9 cellular contexts compared by ENCODE assay signal in genomic region chr6:50030777-50031562, GRCh38. TPM values are rescaled to one million over a fixed set of nuclear protein-coding genes. Genes with fewer than 3 reads are reported as not detected.
DNase-seq lines count a peak whose midpoint lies in the region; ATAC-seq and TF ChIP-seq lines count a peak whose summit lies in the region.
"Had no signal": no experiment of that assay in that cellular context is flagged by ENCODE, and none has a peak within 500 bp of the region (broad histone marks: within the 10 kb centered on the region; RNA-seq: fewer than 3 reads in every experiment).

No MANE protein-coding gene starts in this region.

- H2BK20ac ChIP-seq in H9 (ENCODE audit: low read depth, low read length, poor library complexity, severe bottlenecking): no peak overlapping the region

- H3K4ac ChIP-seq in H9 (ENCODE audit: low read depth, low read length): no peak overlapping the region

- no peak overlapping the region for H4K8ac ChIP-seq in H9 (replicated peaks; ENCODE audit: insufficient read length, low read depth, low read length)

- no peak overlapping the region for H3K9ac ChIP-seq in H9 (ENCODE audit: extremely low read depth, insufficient read length, low read length)

- no peaks in the 10 kb centered on the region for H4K20me1 ChIP-seq in H9 (ENCODE audit: control insufficient read depth, insufficient read depth, insufficient read length)

- H3K4me2 ChIP-seq in H9 (ENCODE audit: insufficient read depth, insufficient read length, low read length): peak overlapping the region; percentile 10

- peaks cover 10% of the 10 kb centered on the region for H3K27me3 Mint-ChIP-seq in Caco-2 (ENCODE audit: insufficient read depth, unreplicated experiment)
- H3K27me3 Mint-ChIP-seq in H9 (ENCODE audit: low read depth): peaks cover 1% of the 10 kb centered on the region; the same call in 1 of the 2 replicates

- no peak overlapping the region for H3T11ph ChIP-seq in H9 (ENCODE audit: low read length)

- no peak overlapping the region for H2BK12ac ChIP-seq in H9 (ENCODE audit: insufficient read length, low read depth, low read length)

- no peaks in the 10 kb centered on the region; the same call in 1 of the 2 replicates for H3K79me2 ChIP-seq in H9 (ENCODE audit: insufficient read depth, low read length)

- H3K56ac ChIP-seq in H9 (ENCODE audit: insufficient read length, low read depth, low read length): no peak overlapping the region

- H4K5ac ChIP-seq in H9 (ENCODE audit: insufficient read length, low read depth, low read length): no peak overlapping the region

- no peak overlapping the region for H3K27ac ChIP-seq in H9 (ENCODE audit: insufficient read length, low read depth, low read length)
- no peak overlapping the region for H3K27ac ChIP-seq in right cardiac atrium (ENCODE audit: low read length)
- no peak overlapping the region for H3K27ac ChIP-seq in caudate nucleus (ENCODE audit: low read depth, low read length)

- H3K27ac Mint-ChIP-seq in Caco-2 (ENCODE audit: unreplicated experiment) (no peak overlapping the region), H9 (peak overlapping the region; percentile 51 to 95 (median 88); a peak in 5 of 7 replicates)

- H3K4me1 ChIP-seq in Caco-2: no peaks in the 10 kb centered on the region
- H3K4me1 ChIP-seq in H9 (ENCODE audit: insufficient read depth, low read length): no peaks in the 10 kb centered on the region; the same call in 1 of the 2 replicates
- H3K4me1 ChIP-seq in right cardiac atrium (ENCODE audit: control insufficient read depth, insufficient read depth, low read length): no peaks in the 10 kb centered on the region

- H2AFZ ChIP-seq in H9 (ENCODE audit: low read length): no peak overlapping the region

- peak; percentile 40 to 52 for DNase-seq in Caco-2
- DNase-seq in H9: peak; percentile 87
- peak; percentile 71 for DNase-seq in NCI-H748 treated with DMSO at 0.1 percent for 48 hours (lab: John Stamatoyannopoulos, UW)
- DNase-seq in iPS DF 19.7 (ENCODE audit: low read depth, low spot score): peak; percentile 70
- DNase-seq in right cardiac atrium: no peak
- no peak for DNase-seq in SW 1271 (lab: John Stamatoyannopoulos, UW)
- no peak for DNase-seq in nucleus accumbens (lab: John Stamatoyannopoulos, UW)
- DNase-seq in caudate nucleus (lab: John Stamatoyannopoulos, UW): no peak

- POLR2A ChIA-PET in Caco-2 (lab: Charles Lee): no interaction called here

- peak; percentile 39 to 47 for TF ChIP-seq CTCF in Caco-2 (IDR thresholded peaks at IDR 0.05; ENCODE audit: insufficient read depth in 1 of 2, low read depth in 1 of 2, low read length in 1 of 2, severe bottlenecking in 1 of 2, unreplicated experiment in 1 of 2)
- peak; percentile 75 for TF ChIP-seq CTCF in H9 (conservative IDR thresholded peaks at IDR 0.05)

- H3K9me3 Mint-ChIP-seq in Caco-2 (ENCODE audit: unreplicated experiment) (no peaks in the 10 kb centered on the region), H9 (0 out of 5 replicates have a peak, but pooled peaks cover 0 to 2% of the 10 kb centered on the region in 2 experiments)

- H2BK5ac ChIP-seq in H9 (ENCODE audit: insufficient read length, low read length): no peak overlapping the region

- no CpG with 5 or more reads among the region's 18 CpGs for WGBS in H9 (ENCODE audit: extremely low coverage, insufficient read length, low lambda C conversion rate)
- WGBS in right cardiac atrium: 43% methylated on average over 18 of the region's 18 CpGs

- no peaks in the 10 kb centered on the region for H3K36me3 Mint-ChIP-seq in Caco-2 (ENCODE audit: insufficient read depth, unreplicated experiment)
- peaks cover 0 to 3% (median 0%) of the 10 kb centered on the region in 3 experiments; a peak in 1 of 7 replicates for H3K36me3 Mint-ChIP-seq in H9 (ENCODE audit: insufficient read depth in 1 of 3, low read depth in 3 of 3)

- H3K4me3 ChIP-seq in Caco-2 (ENCODE audit: low read depth, low read length) (no peak overlapping the region), right cardiac atrium (ENCODE audit: low read length) (no peak overlapping the region)

- CTCF ChIA-PET in Caco-2 (lab: Charles Lee): no interaction called here

- H3K4me1 Mint-ChIP-seq in Caco-2 (ENCODE audit: low read depth, unreplicated experiment) (no peaks in the 10 kb centered on the region), H9 (peaks cover 7 to 9% of the 10 kb centered on the region in 2 experiments)

- H4K91ac ChIP-seq in H9 (ENCODE audit: insufficient read length, low read depth, low read length): no peak overlapping the region

- no peak overlapping the region for H2BK120ac ChIP-seq in H9 (ENCODE audit: low read depth, low read length, poor library complexity, severe bottlenecking)

- no peaks in the 10 kb centered on the region for H3K9me3 ChIP-seq in Caco-2
- no peaks in the 10 kb centered on the region for H3K9me3 ChIP-seq in H9 (ENCODE audit: control insufficient read depth, low read depth, low read length)
- no peaks in the 10 kb centered on the region for H3K9me3 ChIP-seq in right cardiac atrium (ENCODE audit: control insufficient read depth, low read length)

- H3K23ac ChIP-seq in H9 (ENCODE audit: insufficient read length, low read depth, low read length): no peak overlapping the region

- ATAC-seq in right cardiac atrium: no peak

- intact Hi-C loops in Caco-2 (cut with micrococcal nuclease; ENCODE audit: unreplicated experiment): loop anchor here (2.0 kb wide), 1 partner anchor 408 kb away; no protein-coding TSS in a partner anchor
- intact Hi-C loops in right cardiac atrium (cut with DNase I): no loop called here

- peak overlapping the region; percentile 6; the same call in 1 of the 2 replicates for H3K14ac ChIP-seq in H9 (ENCODE audit: insufficient read depth, low read length)

- no peaks in the 10 kb centered on the region for H3K23me2 ChIP-seq in H9 (ENCODE audit: insufficient read length, low read depth, low read length, poor library complexity, severe bottlenecking)

- peak overlapping the region; percentile 19 for H3K18ac ChIP-seq in H9 (ENCODE audit: insufficient read length, low read depth, low read length)

- BruUV-seq in Caco-2 (replicated peaks; lab: Mats Ljungman, UMichigan): no TSS peak

- no peak overlapping the region for H2BK15ac ChIP-seq in H9 (ENCODE audit: low read depth, low read length)

- H3K27me3 ChIP-seq in Caco-2 (replicated peaks; ENCODE audit: control insufficient read depth, insufficient read depth, low read length): no peaks in the 10 kb centered on the region
- no peaks in the 10 kb centered on the region for H3K27me3 ChIP-seq in H9 (ENCODE audit: insufficient read depth, low read length)
- no peaks in the 10 kb centered on the region for H3K27me3 ChIP-seq in right cardiac atrium (ENCODE audit: control insufficient read depth, insufficient read depth)

- H3K36me3 ChIP-seq in Caco-2 (ENCODE audit: control insufficient read depth, insufficient read depth, low read length): no peaks in the 10 kb centered on the region

- H2AK5ac ChIP-seq in H9 (ENCODE audit: insufficient read length, low read length): no peak overlapping the region

- no peak overlapping the region for H3K4me3 Mint-ChIP-seq in Caco-2 (ENCODE audit: unreplicated experiment)
- peak overlapping the region in 1 of 2 experiments; percentile 50; a peak in 2 of 5 replicates for H3K4me3 Mint-ChIP-seq in H9

- no peaks in the 10 kb centered on the region for H3K79me1 ChIP-seq in H9 (ENCODE audit: insufficient read depth, low read depth, low read length, poor library complexity, severe bottlenecking)

RNA-seq across cellular contexts. Expression of gene DEFB110, which starts 9.2 kb away (rescaled TPM):
- not detected in 2 replicates for total RNA-seq in Caco-2 (2022)
- not detected in 2 replicates for total RNA-seq in H9 (2021)
- not detected for total RNA-seq in right cardiac atrium
- not detected for polyA plus RNA-seq in right cardiac atrium
- total RNA-seq: urinary bladder had no signal
- polyA plus RNA-seq: urinary bladder had no signal

RNA-seq across cellular contexts. Expression of gene DEFB112, which starts 18.8 kb away (rescaled TPM):
- total RNA-seq in Caco-2 (2022) (not detected in 2 replicates), H9 (2021) (not detected in 2 replicates), right cardiac atrium (not detected)
- not detected for polyA plus RNA-seq in right cardiac atrium
- total RNA-seq: urinary bladder had no signal
- polyA plus RNA-seq: urinary bladder had no signal

Comparison
In these comparisons a context has a peak if more than half of its experiments do, and no peak if none do; other contexts are left out.
1. DNase-seq: peak in Caco-2 (2 of 2), H9 (single experiment), NCI-H748 treated with DMSO at 0.1 percent for 48 hours (single experiment) and iPS DF 19.7 (single experiment); none in right cardiac atrium (0 of 3), SW 1271 (0 of 2), nucleus accumbens (0 of 56) and caudate nucleus (0 of 61).